ENCODE assay signal across 1 cellular context in genomic region chr9:95383198-95383673, GRCh38.
TF ChIP-seq lines count a peak whose summit lies in the region.

No MANE protein-coding gene starts in this region.

TF ChIP-seq in WTC11, 78 proteins besides CTCF, POLR2A, EP300 and RAD21 (continued from another document):
- TF ChIP-seq ARID4B (CRISPR knock-in tag; IDR thresholded peaks at IDR 0.05; ENCODE audit: borderline replicate concordance) (no peak), ZNF512 (CRISPR knock-in tag; IDR thresholded peaks at IDR 0.05; ENCODE audit: borderline replicate concordance) (no peak), NR2C2 (CRISPR knock-in tag; IDR thresholded peaks at IDR 0.05) (no peak), KAT7 (CRISPR knock-in tag; IDR thresholded peaks at IDR 0.05; ENCODE audit: borderline replicate concordance) (no peak), TEAD1 (CRISPR knock-in tag; IDR thresholded peaks at IDR 0.05) (no peak)
